28 cellular contexts compared by ENCODE assay signal in genomic region chr17:51572115-51572514, GRCh38.
"Had no signal": no experiment of that assay in that cellular context is flagged by ENCODE, and none has a peak within 500 bp of the region (broad histone marks: within the 10 kb centered on the region; RNA-seq: fewer than 3 reads in every experiment).

No MANE protein-coding gene starts in this region.

- H3K4me1 ChIP-seq: esophagus muscularis mucosa, gastroesophageal sphincter had no signal

- H3K27ac ChIP-seq: brain microvascular endothelial cell, esophagus muscularis mucosa, gastroesophageal sphincter, VCaP had no signal

- H3K27me3 ChIP-seq: brain microvascular endothelial cell, esophagus muscularis mucosa had no signal

- DNase-seq: activated CD4-positive, alpha-beta memory T cell treated with anti-CD3 and anti-CD28 coated beads, Interleukin-2, amount 10 ng/mL, durations not matched to agents 7 days and 5 days; activated CD4-positive, alpha-beta T cell treated with anti-CD3 and anti-CD28 coated beads for 1 hour; activated CD4-positive, alpha-beta T cell treated with anti-CD3 and anti-CD28 coated beads for 4 hours; activated CD4-positive, alpha-beta T cell treated with anti-CD3 and anti-CD28 coated beads, Interleukin-2, amount 10 ng/mL, durations not matched to agents 7 days and 5 days; activated CD4-positive, alpha-beta T cell treated with anti-CD3 and anti-CD28 coated beads, Interleukin-2, amount 50 U/mL, for 4 hours; activated CD8-positive, alpha-beta memory T cell treated with anti-CD3 and anti-CD28 coated beads, Interleukin-2, amount 50 U/mL, for 48 hours; activated effector memory CD4-positive, alpha-beta T cell treated with Interleukin-2 at 50 U/mL for 16 hours; activated gamma-delta T cell treated with Interleukin-2 at 50 U/mL for 16 hours; activated naive CD4-positive, alpha-beta T cell treated with anti-CD3 and anti-CD28 coated beads, Interleukin-2, amount 50 U/mL, for 16 hours; activated naive CD4-positive, alpha-beta T cell treated with Interleukin-2 at 50 U/mL for 16 hours; activated T-cell treated with anti-CD3 and anti-CD28 coated beads for 4 hours; activated T-cell treated with anti-CD3 and anti-CD28 coated beads, Interleukin-2, amount 50 U/mL, for 4 hours; amniotic stem cell; anterior cingulate cortex; brain microvascular endothelial cell; caudate nucleus; cortex of kidney; dermis blood vessel endothelial cell; effector CD4-positive, alpha-beta T cell; effector memory CD8-positive, alpha-beta T cell; erythroblast; foreskin melanocyte; T-helper 2 cell had no signal

- ATAC-seq: activated T-cell treated with anti-CD3 and anti-CD28 coated beads, Interleukin-2, amount 50 U/mL, for 4 hours; activated T-helper 17 cell treated with anti-CD3 and anti-CD28 coated beads, Interleukin-2, amount 50 U/mL, for 72 hours; effector memory CD8-positive, alpha-beta T cell; gastroesophageal sphincter; WTC11 had no signal

- H3K4me3 ChIP-seq: esophagus muscularis mucosa, gastroesophageal sphincter had no signal

- H3K36me3 ChIP-seq: brain microvascular endothelial cell, esophagus muscularis mucosa, gastroesophageal sphincter had no signal
